In the genomic region with DNA sequence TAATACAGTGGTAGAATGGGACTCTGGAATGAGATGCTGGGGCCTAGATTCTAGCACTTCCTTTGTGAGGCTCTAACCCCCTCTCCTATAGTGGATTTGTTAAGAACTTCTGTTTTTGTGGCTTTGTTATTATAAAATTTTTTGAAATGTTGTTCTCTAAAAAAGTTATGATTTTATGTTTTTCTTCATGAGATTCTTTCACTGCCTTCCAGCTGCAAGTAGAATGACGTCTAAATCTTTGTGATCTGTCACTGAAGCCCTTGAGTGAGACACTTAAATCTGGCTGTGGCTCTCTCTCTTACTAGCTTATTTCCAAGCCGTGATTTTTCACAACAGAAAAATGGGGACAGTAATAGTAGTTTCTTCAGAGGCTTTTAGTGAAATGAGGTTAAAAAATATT, we compare ENCODE assay signal across 12 cellular contexts. TPM values are rescaled to one million over a fixed set of nuclear protein-coding genes. Genes with fewer than 3 reads are reported as not detected.
DNase-seq lines count a peak whose midpoint lies in the region; ATAC-seq and TF ChIP-seq lines count a peak whose summit lies in the region.
"Had no signal": no experiment of that assay in that cellular context is flagged by ENCODE, and none has a peak within 500 bp of the region (broad histone marks: within the 10 kb centered on the region; RNA-seq: fewer than 3 reads in every experiment).

No MANE protein-coding gene starts in this region.

- H3K4me3 ChIP-seq in CD4-positive, alpha-beta memory T cell (ENCODE audit: low read length in 2 of 2) = peak overlapping the region; percentile 47 to 95
- H3K4me3 ChIP-seq in KMS-11 (IDR thresholded peaks at IDR 0.05; ENCODE audit: insufficient read depth, low read depth, low read length) = no peak overlapping the region

- H3K4me1 ChIP-seq in CD4-positive, alpha-beta memory T cell (ENCODE audit: insufficient read depth, low read length) = peaks cover 79% of the 10 kb centered on the region
- peaks cover 77% of the 10 kb centered on the region for H3K4me1 ChIP-seq in KMS-11 (ENCODE audit: low read depth, poor library complexity, severe bottlenecking)

- H3K27ac Mint-ChIP-seq in CD4-positive, alpha-beta memory T cell = peak overlapping the region; percentile 95 to 100 (median 99)
- peak overlapping the region; percentile 65 for H3K27ac Mint-ChIP-seq in activated naive CD8-positive, alpha-beta T cell treated with anti-CD3 and anti-CD28 coated beads, Interleukin-2, amount 50 U/mL, for 24 hours
- peak overlapping the region; percentile 100 for H3K27ac Mint-ChIP-seq in natural killer cell

- intact Hi-C loops in CD4-positive, alpha-beta memory T cell (cut with micrococcal nuclease) = loop anchor here (2.0 kb wide), 1 partner anchor 17 kb away; no protein-coding TSS in a partner anchor
- intact Hi-C loops in natural killer cell (cut with micrococcal nuclease) = loop anchor here (5.0 kb wide), 3 partner anchors 70 to 450 kb away; partner anchors contain the start of genes BZW1 and CLK1

- TF ChIP-seq CTCF in KMS-11 (conservative IDR thresholded peaks at IDR 0.05; ENCODE audit: low read depth, low read length) = no peak
- no peak for TF ChIP-seq CTCF in natural killer cell (IDR thresholded peaks at IDR 0.05)
- TF ChIP-seq CTCF in GM20000 (IDR thresholded peaks at IDR 0.05; ENCODE audit: extremely low read depth, missing control alignments) = no peak

- peak overlapping the region; percentile 99 for H3K4me2 ChIP-seq in KMS-11

- H3K4me1 Mint-ChIP-seq in CD4-positive, alpha-beta memory T cell = peaks cover 49 to 87% (median 65%) of the 10 kb centered on the region in 4 donors
- peaks cover 89% of the 10 kb centered on the region for H3K4me1 Mint-ChIP-seq in activated naive CD8-positive, alpha-beta T cell treated with anti-CD3 and anti-CD28 coated beads, Interleukin-2, amount 50 U/mL, for 24 hours
- H3K4me1 Mint-ChIP-seq in natural killer cell = peaks cover 83 to 91% of the 10 kb centered on the region in 2 donors

- peaks cover 0 to 2% (median 0%) of the 10 kb centered on the region in 8 donors for H3K9me3 Mint-ChIP-seq in CD4-positive, alpha-beta memory T cell
- H3K9me3 Mint-ChIP-seq in activated naive CD8-positive, alpha-beta T cell treated with anti-CD3 and anti-CD28 coated beads, Interleukin-2, amount 50 U/mL, for 24 hours = no peaks in the 10 kb centered on the region
- H3K9me3 Mint-ChIP-seq in natural killer cell = no peaks in the 10 kb centered on the region

- H3K9me3 ChIP-seq in CD4-positive, alpha-beta memory T cell (ENCODE audit: control insufficient read depth in 1 of 2, low read length in 2 of 2) = no peaks in the 10 kb centered on the region

- H3K27ac ChIP-seq in CD4-positive, alpha-beta memory T cell (ENCODE audit: low read depth, low read length) = peak overlapping the region; percentile 86
- H3K27ac ChIP-seq in KMS-11 = peak overlapping the region; percentile 96

- H3K4me3 Mint-ChIP-seq in CD4-positive, alpha-beta memory T cell = peak overlapping the region; percentile 95 to 100 (median 98)
- peak overlapping the region; percentile 99 for H3K4me3 Mint-ChIP-seq in activated naive CD8-positive, alpha-beta T cell treated with anti-CD3 and anti-CD28 coated beads, Interleukin-2, amount 50 U/mL, for 24 hours
- H3K4me3 Mint-ChIP-seq in natural killer cell = peak overlapping the region; percentile 100

- H2AFZ ChIP-seq in KMS-11 (ENCODE audit: low read depth) = no peak overlapping the region

- DNase-seq in CD4-positive, alpha-beta memory T cell = peak in 3 of 5 donors; percentile 23 to 48 (median 31)
- DNase-seq in activated naive CD8-positive, alpha-beta T cell treated with anti-CD3 and anti-CD28 coated beads, Interleukin-2, amount 50 U/mL, for 24 hours = no peak
- DNase-seq in natural killer cell (no peak), epidermal melanocyte (ENCODE audit: insufficient read length, low spot score) (no peak), NCI-H146 (lab: John Stamatoyannopoulos, UW) (no peak), iPS-NIHi11 (ENCODE audit: low spot score) (no peak), GM20000 (ENCODE audit: low spot score) (no peak)
- DNase-seq: dermis blood vessel endothelial cell, glutamatergic neuron, midbrain, NCI-H345 had no signal

- H3K36me3 Mint-ChIP-seq in CD4-positive, alpha-beta memory T cell = peaks cover 21 to 44% of the 10 kb centered on the region in 2 donors
- peaks cover 16% of the 10 kb centered on the region for H3K36me3 Mint-ChIP-seq in activated naive CD8-positive, alpha-beta T cell treated with anti-CD3 and anti-CD28 coated beads, Interleukin-2, amount 50 U/mL, for 24 hours (ENCODE audit: low read depth)
- no peaks in the 10 kb centered on the region for H3K36me3 Mint-ChIP-seq in natural killer cell

- H3K9ac ChIP-seq in KMS-11 = peak overlapping the region; percentile 82

- CTCF ChIA-PET in CD4-positive, alpha-beta memory T cell (lab: Charles Lee; ENCODE audit: partially characterized antibody) = interaction anchor here (0.6 to 9.0 kb wide), 8 partner anchors 12 to 193 kb away, joined by 3 to 108 read pairs (median 4); no protein-coding TSS in a partner anchor

- H3K27me3 Mint-ChIP-seq in CD4-positive, alpha-beta memory T cell = no peaks in the 10 kb centered on the region
- H3K27me3 Mint-ChIP-seq in activated naive CD8-positive, alpha-beta T cell treated with anti-CD3 and anti-CD28 coated beads, Interleukin-2, amount 50 U/mL, for 24 hours = no peaks in the 10 kb centered on the region
- no peaks in the 10 kb centered on the region for H3K27me3 Mint-ChIP-seq in natural killer cell (ENCODE audit: low read depth in 2 of 2)

- H3K27me3 ChIP-seq in CD4-positive, alpha-beta memory T cell (ENCODE audit: insufficient read depth, low read length) = no peaks in the 10 kb centered on the region
- H3K27me3 ChIP-seq in KMS-11 (ENCODE audit: insufficient read depth, low read depth) = no peaks in the 10 kb centered on the region

- H3K79me2 ChIP-seq in KMS-11 (ENCODE audit: insufficient read depth, low read depth) = peaks cover 82% of the 10 kb centered on the region

- H3K36me3 ChIP-seq in CD4-positive, alpha-beta memory T cell (ENCODE audit: insufficient read depth, low read length) = peaks cover 6% of the 10 kb centered on the region
- H3K36me3 ChIP-seq in KMS-11 (ENCODE audit: insufficient read depth) = no peaks in the 10 kb centered on the region

- POLR2A ChIA-PET in CD4-positive, alpha-beta memory T cell (lab: Charles Lee; ENCODE audit: partially characterized antibody) = interaction anchor here (0.6 to 14.9 kb wide), 15 partner anchors 8 to 519 kb away, joined by 3 to 249 read pairs (median 24); partner anchors contain the start of genes ALS2, CFLAR, CLK1 and NIF3L1

- ATAC-seq in activated naive CD8-positive, alpha-beta T cell treated with anti-CD3 and anti-CD28 coated beads, Interleukin-2, amount 50 U/mL, for 24 hours = no peak
- no peak for ATAC-seq in natural killer cell

- H4K20me1 ChIP-seq in KMS-11 (ENCODE audit: insufficient read depth) = no peaks in the 10 kb centered on the region

RNA-seq across cellular contexts. Expression of gene CASP8, which starts 1.6 kb away (rescaled TPM):
- 100 to 1,000 TPM; 199 to 200 TPM for total RNA-seq in CD4-positive, alpha-beta memory T cell
- 100 to 1,000 TPM in 1 of 2 donors, 10 to 100 TPM in 1; 30.6 to 108 TPM for polyA plus RNA-seq in CD4-positive, alpha-beta memory T cell
- total RNA-seq in natural killer cell = 100 to 1,000 TPM; 218 to 404 (median 347) TPM

Comparison
In these comparisons a context has a peak if more than half of its experiments do, and no peak if none do; other contexts are left out.
1. DNase-seq: peak in CD4-positive, alpha-beta memory T cell (3 of 5); none in activated naive CD8-positive, alpha-beta T cell treated with anti-CD3 and anti-CD28 coated beads, Interleukin-2, amount 50 U/mL, for 24 hours (single experiment), natural killer cell (single experiment), epidermal melanocyte (single experiment), NCI-H146 (single experiment), iPS-NIHi11 (single experiment) and GM20000 (single experiment).
2. Peak in every context shown above with its lines, with median percentiles within 50 percentile points of each other: H3K27ac Mint-ChIP-seq and H3K4me3 Mint-ChIP-seq.